Comparison of ENCODE assay signal across 1 cellular context in genomic region chr2:43840961-43841360, GRCh38.
TF ChIP-seq lines count a peak whose summit lies in the region.

No MANE protein-coding gene starts in this region.

TF ChIP-seq in liver, 16 proteins besides CTCF, POLR2A, EP300 and RAD21:
- TF ChIP-seq SP1 (IDR thresholded peaks at IDR 0.05), result peak; percentile 12
- no peak for TF ChIP-seq FOXA1 (IDR thresholded peaks at IDR 0.05)
- no peak for TF ChIP-seq FOXA2 (IDR thresholded peaks at IDR 0.05)
- peak; percentile 23 to 24 for TF ChIP-seq RXRA (IDR thresholded peaks at IDR 0.05)
- TF ChIP-seq GABPA (IDR thresholded peaks at IDR 0.05 in 1 of 2, conservative IDR thresholded peaks at IDR 0.05 in 1 of 2), result no peak
- no peak for TF ChIP-seq ZBTB33 (IDR thresholded peaks at IDR 0.05)
- no peak for TF ChIP-seq HNF4G (IDR thresholded peaks at IDR 0.05)
- TF ChIP-seq YY1 (IDR thresholded peaks at IDR 0.05), result no peak
- peak; percentile 27 for TF ChIP-seq REST (IDR thresholded peaks at IDR 0.05)
- no peak for TF ChIP-seq NR2F2 (IDR thresholded peaks at IDR 0.05)
- peak; percentile 49 for TF ChIP-seq TAF1 (conservative IDR thresholded peaks at IDR 0.05)
- TF ChIP-seq, protein P1, sequence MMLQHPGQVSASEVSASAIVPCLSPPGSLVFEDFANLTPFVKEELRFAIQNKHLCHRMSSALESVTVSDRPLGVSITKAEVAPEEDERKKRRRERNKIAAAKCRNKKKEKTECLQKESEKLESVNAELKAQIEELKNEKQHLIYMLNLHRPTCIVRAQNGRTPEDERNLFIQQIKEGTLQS (IDR thresholded peaks at IDR 0.05), result no peak
- TF ChIP-seq JUND (IDR thresholded peaks at IDR 0.05), result no peak
